1 cellular context compared by ENCODE assay signal in genomic region chr2:54611830-54612545, GRCh38.
TF ChIP-seq lines count a peak whose summit lies in the region.

No MANE protein-coding gene starts in this region.

TF ChIP-seq in liver, 16 proteins besides CTCF, POLR2A, EP300 and RAD21 (continued from another document):
- TF ChIP-seq MAX (IDR thresholded peaks at IDR 0.05), result peak; percentile 46
- no peak for TF ChIP-seq REST (IDR thresholded peaks at IDR 0.05)
- no peak for TF ChIP-seq GABPA (IDR thresholded peaks at IDR 0.05 in 1 of 2, conservative IDR thresholded peaks at IDR 0.05 in 1 of 2)
- TF ChIP-seq ATF3 (IDR thresholded peaks at IDR 0.05), result no peak
- peak; percentile 38 for TF ChIP-seq SP1 (IDR thresholded peaks at IDR 0.05)
- TF ChIP-seq HNF4G (IDR thresholded peaks at IDR 0.05), result no peak
- peak in 1 of 2 donors; percentile 17 for TF ChIP-seq JUND (IDR thresholded peaks at IDR 0.05)
- peak; percentile 52 to 69 for TF ChIP-seq HNF4A (conservative IDR thresholded peaks at IDR 0.05)
- TF ChIP-seq FOXA2 (IDR thresholded peaks at IDR 0.05), result peak; percentile 86
- TF ChIP-seq NR2F2 (IDR thresholded peaks at IDR 0.05), result no peak
- TF ChIP-seq YY1 (IDR thresholded peaks at IDR 0.05), result no peak
